1 cellular context compared by ENCODE assay signal in genomic region chr10:119725550-119726290, GRCh38.
TF ChIP-seq lines count a peak whose summit lies in the region.

Gene INPP5F, plus strand, starts transcription at chr10:119726050. Its CDS starts 213 bp downstream, at chr10:119726263.

TF ChIP-seq in HepG2, 621 proteins besides CTCF, POLR2A, EP300 and RAD21 (continued from another document):
- no peak for TF ChIP-seq ZFP62 (CRISPR knock-in tag; IDR thresholded peaks at IDR 0.05)
- peak; percentile 13; the same call in 1 of the 2 replicates for TF ChIP-seq TFDP2 (CRISPR knock-in tag; IDR thresholded peaks at IDR 0.05)
- peak; percentile 45; the same call in 1 of the 2 replicates for TF ChIP-seq ZSCAN9 (CRISPR knock-in tag; IDR thresholded peaks at IDR 0.05; ENCODE audit: borderline replicate concordance)
- no peak; the same call in 1 of the 2 replicates for TF ChIP-seq KLF11 (CRISPR knock-in tag; IDR thresholded peaks at IDR 0.05)
- no peak for TF ChIP-seq SIN3B (IDR thresholded peaks at IDR 0.05; ENCODE audit: low read length)
- TF ChIP-seq KDM6A (CRISPR knock-in tag; IDR thresholded peaks at IDR 0.05; ENCODE audit: low read depth), result no peak
- no peak; the same call in 1 of the 2 replicates for TF ChIP-seq ZNF280B (CRISPR knock-in tag; IDR thresholded peaks at IDR 0.05; ENCODE audit: borderline replicate concordance)
- no peak for TF ChIP-seq TRIM22 (IDR thresholded peaks at IDR 0.05)
- no peak for TF ChIP-seq CENPT (CRISPR knock-in tag; IDR thresholded peaks at IDR 0.05; ENCODE audit: low read depth)
- no peak for TF ChIP-seq ZNF441 (CRISPR knock-in tag; IDR thresholded peaks at IDR 0.05; ENCODE audit: borderline replicate concordance)
- TF ChIP-seq PRDM4 (CRISPR knock-in tag; IDR thresholded peaks at IDR 0.05; ENCODE audit: borderline replicate concordance), result 0 out of 2 replicates have a peak, but pooled peaks have one; percentile 39
- TF ChIP-seq ZNF749 (CRISPR knock-in tag; IDR thresholded peaks at IDR 0.05; ENCODE audit: borderline replicate concordance), result no peak
- TF ChIP-seq ZNF563 (CRISPR knock-in tag; IDR thresholded peaks at IDR 0.05), result 0 out of 2 replicates have a peak, but pooled peaks have one; percentile 53
- peak; percentile 88 for TF ChIP-seq HIVEP1 (CRISPR knock-in tag; IDR thresholded peaks at IDR 0.05)
- TF ChIP-seq ZSCAN29 (CRISPR knock-in tag; conservative IDR thresholded peaks at IDR 0.05), result no peak
- 0 out of 2 replicates have a peak, but pooled peaks have one; percentile 15 for TF ChIP-seq TFE3 (CRISPR knock-in tag; IDR thresholded peaks at IDR 0.05)
- TF ChIP-seq MAFF (IDR thresholded peaks at IDR 0.05; ENCODE audit: low read depth, low read length), result no peak
- TF ChIP-seq ZFP91 (CRISPR knock-in tag; IDR thresholded peaks at IDR 0.05; ENCODE audit: borderline replicate concordance), result peak; percentile 70; the same call in 1 of the 2 replicates
- peak; percentile 65 for TF ChIP-seq ZNF564 (CRISPR knock-in tag; IDR thresholded peaks at IDR 0.05)
- peak; percentile 21; the same call in 1 of the 2 replicates for TF ChIP-seq CBFB (CRISPR knock-in tag; IDR thresholded peaks at IDR 0.05)
- no peak for TF ChIP-seq HMG20A (CRISPR knock-in tag; IDR thresholded peaks at IDR 0.05; ENCODE audit: borderline replicate concordance)
- TF ChIP-seq ZNF781 (CRISPR knock-in tag; IDR thresholded peaks at IDR 0.05; ENCODE audit: borderline replicate concordance, not compliant biosample characterization), result no peak
- TF ChIP-seq FOXP1 (IDR thresholded peaks at IDR 0.05), result no peak
- no peak for TF ChIP-seq FOXP1 (CRISPR knock-in tag; IDR thresholded peaks at IDR 0.05)
- no peak for TF ChIP-seq ZNF367 (CRISPR knock-in tag; IDR thresholded peaks at IDR 0.05; ENCODE audit: borderline replicate concordance)
- TF ChIP-seq ZNF562 (CRISPR knock-in tag; IDR thresholded peaks at IDR 0.05; ENCODE audit: borderline replicate concordance), result no peak
- TF ChIP-seq ZNF225 (CRISPR knock-in tag; IDR thresholded peaks at IDR 0.05), result no peak
- peak; percentile 88; the same call in 1 of the 2 replicates for TF ChIP-seq MAZ (IDR thresholded peaks at IDR 0.05; ENCODE audit: borderline replicate concordance, low read depth, low read length)
- peak; percentile 71; the same call in 1 of the 2 replicates for TF ChIP-seq MAZ (CRISPR knock-in tag; IDR thresholded peaks at IDR 0.05; ENCODE audit: low read depth)
- TF ChIP-seq NFKBIZ (CRISPR knock-in tag; IDR thresholded peaks at IDR 0.05), result no peak
- no peak for TF ChIP-seq TBX3 (IDR thresholded peaks at IDR 0.05; ENCODE audit: borderline replicate concordance)
- no peak for TF ChIP-seq NFE2 (CRISPR knock-in tag; IDR thresholded peaks at IDR 0.05)
- no peak; the same call in 1 of the 2 replicates for TF ChIP-seq ZIK1 (CRISPR knock-in tag; IDR thresholded peaks at IDR 0.05; ENCODE audit: borderline replicate concordance, low read depth)
- TF ChIP-seq CEBPB (IDR thresholded peaks at IDR 0.05; ENCODE audit: borderline replicate concordance, low read depth, low read length), result no peak
- TF ChIP-seq TOE1 (CRISPR knock-in tag; IDR thresholded peaks at IDR 0.05), result no peak
- TF ChIP-seq CBX5 (CRISPR knock-in tag; IDR thresholded peaks at IDR 0.05; ENCODE audit: borderline replicate concordance), result no peak
- no peak for TF ChIP-seq PCBP1 (IDR thresholded peaks at IDR 0.05; ENCODE audit: borderline replicate concordance, low read depth, low read length)
- 0 out of 2 replicates have a peak, but pooled peaks have one; percentile 23 for TF ChIP-seq DNMT1 (CRISPR knock-in tag; IDR thresholded peaks at IDR 0.05)
- TF ChIP-seq TBP (CRISPR knock-in tag; IDR thresholded peaks at IDR 0.05), result no peak
- peak; percentile 29 for TF ChIP-seq TEAD3 (CRISPR knock-in tag; optimal IDR thresholded peaks at IDR 0.05; ENCODE audit: borderline replicate concordance)
- no peak for TF ChIP-seq CBX2 (IDR thresholded peaks at IDR 0.05; ENCODE audit: low read depth, low read length)
- TF ChIP-seq CBX2 (CRISPR knock-in tag; IDR thresholded peaks at IDR 0.05; ENCODE audit: low read depth), result no peak
- no peak for TF ChIP-seq HNRNPUL1 (IDR thresholded peaks at IDR 0.05; ENCODE audit: low read depth, low read length)
- TF ChIP-seq ZNF558 (CRISPR knock-in tag; IDR thresholded peaks at IDR 0.05; ENCODE audit: borderline replicate concordance), result peak; percentile 55; the same call in 1 of the 2 replicates
- no peak for TF ChIP-seq MTERF4 (CRISPR knock-in tag; IDR thresholded peaks at IDR 0.05)
- no peak for TF ChIP-seq SNAI1 (CRISPR knock-in tag; IDR thresholded peaks at IDR 0.05; ENCODE audit: borderline replicate concordance)
- TF ChIP-seq FOSL2 (CRISPR knock-in tag; IDR thresholded peaks at IDR 0.05), result no peak
- no peak for TF ChIP-seq ZNF678 (CRISPR knock-in tag; IDR thresholded peaks at IDR 0.05)
- TF ChIP-seq ZBTB44 (CRISPR knock-in tag; IDR thresholded peaks at IDR 0.05), result 0 out of 2 replicates have a peak, but pooled peaks have one; percentile 75
